ENCODE assay signal across 8 cellular contexts in genomic region chr12:71840226-71840847, GRCh38. TPM values are rescaled to one million over a fixed set of nuclear protein-coding genes. Genes with fewer than 3 reads are reported as not detected.
DNase-seq lines count a peak whose midpoint lies in the region; ATAC-seq and TF ChIP-seq lines count a peak whose summit lies in the region.

No MANE protein-coding gene starts in this region.

- peak overlapping the region; percentile 100 for H3K27ac Mint-ChIP-seq in endothelial cell (ENCODE audit: unreplicated experiment)

- TF ChIP-seq CTCF in SK-N-SH (IDR thresholded peaks at IDR 0.05) (no peak), endothelial cell (IDR thresholded peaks at IDR 0.05; ENCODE audit: unreplicated experiment) (no peak)

- no peaks in the 10 kb centered on the region for H3K27me3 ChIP-seq in BLaER1 treated with 17β-estradiol and CSF1 and Interleukin-3, amounts not matched to agents 10 nM and 100 nM
- no peaks in the 10 kb centered on the region for H3K27me3 ChIP-seq in SK-N-SH (ENCODE audit: insufficient read depth)

- peaks cover 0 to 51% (median 30%) of the 10 kb centered on the region in 11 experiments; a peak in 13 of 22 replicates for H4K20me1 ChIP-seq in BLaER1 treated with 17β-estradiol and CSF1 and Interleukin-3, amounts not matched to agents 10 nM and 100 nM
- no peaks in the 10 kb centered on the region for H4K20me1 ChIP-seq in SK-N-SH (ENCODE audit: insufficient read depth)

- POLR2A ChIA-PET in SK-N-SH (lab: Yijun Ruan, JAX): interaction anchor here (1.1 kb wide), 1 partner anchor 64 kb away, joined by 3 read pairs; no protein-coding TSS in a partner anchor

- CTCF ChIA-PET in SK-N-SH (lab: Yijun Ruan, JAX): interaction anchor here (0.6 to 3.5 kb wide), 2 partner anchors 49 to 60 kb away, joined by 3 to 24 read pairs; no protein-coding TSS in a partner anchor

- no peaks in the 10 kb centered on the region for H3K36me3 Mint-ChIP-seq in endothelial cell (ENCODE audit: low read depth, unreplicated experiment)

- H3K9me3 ChIP-seq in BLaER1 treated with 17β-estradiol and CSF1 and Interleukin-3, amounts not matched to agents 10 nM and 100 nM (replicated peaks in 1 of 11): no peaks in the 10 kb centered on the region
- H3K9me3 ChIP-seq in SK-N-SH: no peaks in the 10 kb centered on the region

- H3K9ac ChIP-seq in BLaER1 treated with 17β-estradiol and CSF1 and Interleukin-3, amounts not matched to agents 10 nM and 100 nM: peak overlapping the region; percentile 81 to 97 (median 89)
- H3K9ac ChIP-seq in SK-N-SH: peak overlapping the region; percentile 84

- peak overlapping the region; percentile 80 to 92 (median 89) for H3K4me2 ChIP-seq in BLaER1 treated with 17β-estradiol and CSF1 and Interleukin-3, amounts not matched to agents 10 nM and 100 nM
- H3K4me2 ChIP-seq in SK-N-SH: peak overlapping the region; percentile 91

- peaks cover 21% of the 10 kb centered on the region for H3K4me1 Mint-ChIP-seq in endothelial cell (ENCODE audit: unreplicated experiment)

- no peak for TF ChIP-seq EP300 in SK-N-SH (IDR thresholded peaks at IDR 0.05; ENCODE audit: borderline replicate concordance in 1 of 2, low read depth in 1 of 2, low read length in 1 of 2)

- peak overlapping the region; percentile 69 to 90 (median 77) for H3K4me3 ChIP-seq in BLaER1 treated with 17β-estradiol and CSF1 and Interleukin-3, amounts not matched to agents 10 nM and 100 nM
- peak overlapping the region; percentile 85 to 87 for H3K4me3 ChIP-seq in SK-N-SH (ENCODE audit: low read depth in 2 of 2, low read length in 1 of 2)

- peaks cover 53% of the 10 kb centered on the region for H3K79me2 ChIP-seq in SK-N-SH (ENCODE audit: insufficient read depth)

- H3K27me3 Mint-ChIP-seq in endothelial cell (ENCODE audit: unreplicated experiment): peaks cover 15% of the 10 kb centered on the region

- H3K4me3 Mint-ChIP-seq in endothelial cell (ENCODE audit: unreplicated experiment): peak overlapping the region; percentile 98

- DNase-seq in SK-N-SH: peak; percentile 12
- peak; percentile 7 for DNase-seq in endothelial cell (ENCODE audit: low spot score)
- DNase-seq in myocyte (ENCODE audit: low read depth): peak; percentile 37
- no peak for DNase-seq in superior temporal gyrus (ENCODE audit: extremely low spot score)
- no peak for DNase-seq in putamen (ENCODE audit: low spot score)

- peak overlapping the region; percentile 76 to 98 (median 87) for H3K27ac ChIP-seq in BLaER1 treated with 17β-estradiol and CSF1 and Interleukin-3, amounts not matched to agents 10 nM and 100 nM
- H3K27ac ChIP-seq in SK-N-SH (ENCODE audit: low read depth in 2 of 2, low read length in 1 of 2): peak overlapping the region; percentile 75 to 89

- peaks cover 23 to 39% (median 27%) of the 10 kb centered on the region in 10 experiments for H3K4me1 ChIP-seq in BLaER1 treated with 17β-estradiol and CSF1 and Interleukin-3, amounts not matched to agents 10 nM and 100 nM
- H3K4me1 ChIP-seq in SK-N-SH (ENCODE audit: control insufficient read depth in 1 of 2, insufficient read depth in 2 of 2, low read depth in 1 of 2, low read length in 1 of 2): peaks cover 11 to 15% of the 10 kb centered on the region in 2 experiments; a peak in 3 of 4 replicates

- H3K9me3 Mint-ChIP-seq in endothelial cell (ENCODE audit: unreplicated experiment): no peaks in the 10 kb centered on the region

- H3F3A ChIP-seq in SK-N-SH (replicated peaks; ENCODE audit: insufficient read depth): peaks cover 9% of the 10 kb centered on the region

- ATAC-seq in GM18907 (IDR thresholded peaks at IDR 0.05; ENCODE audit: unreplicated experiment): peak; percentile 20
- ATAC-seq in HG03521 (IDR thresholded peaks at IDR 0.05; ENCODE audit: unreplicated experiment): peak; percentile 20

- TF ChIP-seq RAD21 in SK-N-SH (IDR thresholded peaks at IDR 0.05; ENCODE audit: low read length): no peak

- 6% methylated on average over 20 of the region's 20 CpGs for WGBS in SK-N-SH (ENCODE audit: low lambda C conversion rate)

- H3K36me3 ChIP-seq in BLaER1 treated with 17β-estradiol and CSF1 and Interleukin-3, amounts not matched to agents 10 nM and 100 nM: peaks cover 0 to 27% (median 9%) of the 10 kb centered on the region in 11 experiments; a peak in 6 of 22 replicates
- H3K36me3 ChIP-seq in SK-N-SH (replicated peaks in 1 of 2; ENCODE audit: control insufficient read depth in 1 of 2, insufficient read depth in 2 of 2, low read length in 1 of 2): peaks cover 0 to 7% of the 10 kb centered on the region in 2 experiments

- peak overlapping the region; percentile 94; the same call in 1 of the 2 replicates for H2AFZ ChIP-seq in SK-N-SH (ENCODE audit: low read depth)

- no peaks in the 10 kb centered on the region for H3K9me2 ChIP-seq in SK-N-SH

TF ChIP-seq in SK-N-SH, 30 proteins besides CTCF, POLR2A, EP300 and RAD21:
- TF ChIP-seq TAF1 (IDR thresholded peaks at IDR 0.05; ENCODE audit: borderline replicate concordance, low read depth, low read length) (no peak), MAX (IDR thresholded peaks at IDR 0.05; ENCODE audit: low read depth) (no peak)

RNA-seq across cellular contexts. Expression of gene TBC1D15, which starts 0.8 kb away (rescaled TPM):
- 8.6 and 12.0 TPM in 2 replicates for polyA plus RNA-seq in SK-N-SH (2012; rRNA removed)
- polyA plus RNA-seq in SK-N-SH (2012; cell fraction: cytosol; rRNA removed): 11.5 and 14.9 TPM in 2 replicates
- 9.4 and 18.5 TPM in 2 replicates for polyA plus RNA-seq in SK-N-SH (2012; cell fraction: nucleus; rRNA removed)
- 37.9 TPM for total RNA-seq in endothelial cell (ENCODE audit: unreplicated experiment)
- total RNA-seq in myocyte: 16.2 and 17.7 TPM in 2 replicates
- polyA plus RNA-seq in myocyte (2012): 14.3 TPM

Comparison
In these comparisons a context has a peak if more than half of its experiments do, and no peak if none do; other contexts are left out.
1. DNase-seq: peak in SK-N-SH (single experiment), endothelial cell (single experiment) and myocyte (single experiment); none in superior temporal gyrus (single experiment) and putamen (single experiment).